In the genomic region with DNA sequence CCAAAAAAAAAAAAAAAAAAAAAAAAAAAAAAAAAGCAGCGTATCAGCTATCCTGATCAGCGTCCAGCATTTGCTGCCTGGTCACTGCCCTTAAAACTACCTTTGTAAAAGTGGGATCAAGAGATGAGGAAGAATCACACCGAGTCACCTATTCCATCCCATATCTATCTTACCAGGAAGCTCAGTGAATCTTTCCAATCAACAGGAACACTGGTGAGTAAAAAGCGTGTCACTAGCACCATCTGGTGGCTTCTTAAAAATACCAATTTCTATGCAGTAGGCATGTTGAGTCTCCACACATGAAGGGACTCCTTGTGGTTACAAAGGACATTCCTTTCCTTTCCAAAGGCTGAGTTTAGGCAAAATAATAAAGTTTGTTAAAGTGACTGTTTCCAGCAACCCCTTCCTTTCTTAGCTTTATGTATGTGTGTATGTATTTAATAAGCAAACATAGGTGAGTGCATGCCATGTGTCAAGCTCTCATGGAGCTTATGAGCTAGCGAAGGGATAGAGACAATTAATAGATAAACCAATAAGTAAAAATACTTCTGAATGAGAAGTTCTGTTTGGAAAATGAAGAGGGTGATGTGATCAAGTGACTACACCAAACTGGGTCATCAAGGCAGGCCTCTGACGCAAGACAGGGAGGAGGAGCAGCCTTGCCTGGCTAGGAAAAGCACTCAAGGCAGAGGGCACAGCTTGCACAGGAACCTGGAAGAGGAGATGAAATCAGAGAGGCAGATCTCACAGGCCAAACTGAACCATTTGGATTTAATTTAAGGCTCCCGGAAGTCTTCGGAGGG, we compare ENCODE assay signal across 8 cellular contexts. TPM values are rescaled to one million over a fixed set of nuclear protein-coding genes. Genes with fewer than 3 reads are reported as not detected.
A peak's percentile ranks its signal among the peaks of the same experiment; 100 is the strongest.
DNase-seq lines count a peak whose midpoint lies in the region; ATAC-seq and TF ChIP-seq lines count a peak whose summit lies in the region.

No MANE protein-coding gene starts in this region.

- H3K4me3 ChIP-seq in A673 (ENCODE audit: low read depth, low read length, poor library complexity, severe bottlenecking) = no peak overlapping the region
- H3K4me3 ChIP-seq in WERI-Rb-1 (ENCODE audit: low read depth, low read length) = no peak overlapping the region

- TF ChIP-seq CTCF in A673 (conservative IDR thresholded peaks at IDR 0.05; ENCODE audit: low read depth, low read length) = peak; percentile 85
- TF ChIP-seq CTCF in WERI-Rb-1 (IDR thresholded peaks at IDR 0.05; ENCODE audit: low read depth, low read length) = peak; percentile 58

- intact Hi-C loops in A673 (cut with micrococcal nuclease; ENCODE audit: unreplicated experiment) = loop anchor here (1.0 to 10.0 kb wide), 4 partner anchors 72 to 798 kb away; no protein-coding TSS in a partner anchor

- BruUV-seq in A673 (replicated peaks; lab: Mats Ljungman, UMichigan) = no TSS peak

- POLR2A ChIA-PET in A673 (lab: Charles Lee; ENCODE audit: low non-redundant PET) = no interaction called here

- CTCF ChIA-PET in A673 (lab: Charles Lee) = interaction anchor here (0.6 to 2.1 kb wide), 13 partner anchors 14 to 76 kb away, joined by 3 to 69 read pairs (median 4); a partner anchor contains a TSS

- H3K9me3 ChIP-seq in A673 (ENCODE audit: low read depth, low read length, poor library complexity, severe bottlenecking) (no peaks in the 10 kb centered on the region), WERI-Rb-1 (ENCODE audit: severe bottlenecking) (no peaks in the 10 kb centered on the region)

- DNase-seq in A673 (ENCODE audit: low spot score) = peak; percentile 84
- DNase-seq in GM04504 (ENCODE audit: low read depth) = peak; percentile 49
- peak; percentile 69 for DNase-seq in NCI-H2081 treated with DMSO at 0.1 percent for 48 hours (lab: John Stamatoyannopoulos, UW)
- DNase-seq in WERI-Rb-1 = peak; percentile 55
- DNase-seq in glomerular visceral epithelial cell (ENCODE audit: extremely low spot score) = peak; percentile 61
- DNase-seq in pons (ENCODE audit: low spot score) = peak; percentile 79

- ATAC-seq in HG02885 (IDR thresholded peaks at IDR 0.05; ENCODE audit: poor library complexity, unreplicated experiment) = peak; percentile 71
- no peak for ATAC-seq in GM18519 (IDR thresholded peaks at IDR 0.05; ENCODE audit: low FRiP score, unreplicated experiment)

- H3K27ac ChIP-seq in A673 (ENCODE audit: low read depth, low read length, poor library complexity, severe bottlenecking) = no peak overlapping the region
- H3K27ac ChIP-seq in WERI-Rb-1 = no peak overlapping the region

- H3K4me1 ChIP-seq in A673 (ENCODE audit: insufficient read depth, low read length, poor library complexity, severe bottlenecking) = no peaks in the 10 kb centered on the region

- H3K36me3 ChIP-seq in A673 (ENCODE audit: insufficient read depth, low read length, poor library complexity, severe bottlenecking) = no peaks in the 10 kb centered on the region
- no peaks in the 10 kb centered on the region for H3K36me3 ChIP-seq in WERI-Rb-1

- H3K27me3 ChIP-seq in A673 (replicated peaks; ENCODE audit: insufficient read depth, low read depth, low read length, poor library complexity) (no peaks in the 10 kb centered on the region), WERI-Rb-1 (ENCODE audit: insufficient read depth, low read depth, severe bottlenecking) (no peaks in the 10 kb centered on the region)

RNA-seq across cellular contexts. Expression of a gene that starts 13.9 kb away (rescaled TPM):
- total RNA-seq in A673 (2021) = 2.1 and 2.3 TPM in 2 replicates
